8 cellular contexts compared by ENCODE assay signal in genomic region chr17:7034955-7035590, GRCh38. TPM values are rescaled to one million over a fixed set of nuclear protein-coding genes. Genes with fewer than 3 reads are reported as not detected.
DNase-seq lines count a peak whose midpoint lies in the region; ATAC-seq and TF ChIP-seq lines count a peak whose summit lies in the region.

No MANE protein-coding gene starts in this region.

- peaks cover 0 to 1% (median 0%) of the 10 kb centered on the region in 11 donors for H3K9me3 Mint-ChIP-seq in naive thymus-derived CD4-positive, alpha-beta T cell

- intact Hi-C loops in Panc1 (cut with micrococcal nuclease; ENCODE audit: unreplicated experiment) = no loop called here
- intact Hi-C loops in naive thymus-derived CD4-positive, alpha-beta T cell (cut with micrococcal nuclease) = loop anchor here (1.0 to 5.0 kb wide), 7 partner anchors 11 to 652 kb away; partner anchors contain the start of genes BCL6B (in 2 of the 2), EIF5A (in 2 of the 2), GABARAP (in 1 of the 2) and POLR2A (in 1 of the 2)

- H3K4me3 ChIP-seq in AG09309 (ENCODE audit: control insufficient read depth, low read depth, low read length) = peak overlapping the region; percentile 94
- peak overlapping the region; percentile 61 to 87 for H3K4me3 ChIP-seq in Panc1 (ENCODE audit: low read depth in 2 of 2, low read length in 2 of 2)
- H3K4me3 ChIP-seq in effector memory CD4-positive, alpha-beta T cell (ENCODE audit: insufficient read depth, low read depth, low read length, poor library complexity, severe bottlenecking) = peak overlapping the region; percentile 73
- peak overlapping the region; percentile 67 for H3K4me3 ChIP-seq in naive thymus-derived CD4-positive, alpha-beta T cell (ENCODE audit: low read length)

- peaks cover 0 to 8% (median 0%) of the 10 kb centered on the region in 5 donors for H3K36me3 Mint-ChIP-seq in naive thymus-derived CD4-positive, alpha-beta T cell

- H3K9me3 ChIP-seq in Panc1 (ENCODE audit: control insufficient read depth, insufficient read depth, low read depth, low read length) = no peaks in the 10 kb centered on the region
- no peaks in the 10 kb centered on the region for H3K9me3 ChIP-seq in effector memory CD4-positive, alpha-beta T cell (ENCODE audit: control insufficient read depth, low read length)
- H3K9me3 ChIP-seq in naive thymus-derived CD4-positive, alpha-beta T cell (ENCODE audit: control insufficient read depth in 2 of 3, low read length in 3 of 3) = no peaks in the 10 kb centered on the region

- no peaks in the 10 kb centered on the region for H3K27me3 ChIP-seq in Panc1 (ENCODE audit: control insufficient read depth, insufficient read depth, low read length)
- H3K27me3 ChIP-seq in effector memory CD4-positive, alpha-beta T cell (replicated peaks; ENCODE audit: control insufficient read depth, insufficient read depth, low read length, poor library complexity, severe bottlenecking) = no peaks in the 10 kb centered on the region
- no peaks in the 10 kb centered on the region for H3K27me3 ChIP-seq in naive thymus-derived CD4-positive, alpha-beta T cell (ENCODE audit: control insufficient read depth in 2 of 2, insufficient read depth in 2 of 2, low read length in 2 of 2)

- POLR2A ChIA-PET in Panc1 (lab: Charles Lee) = interaction anchor here (0.5 to 0.6 kb wide), 2 partner anchors 142 to 1789 kb away, joined by 3 read pairs; no protein-coding TSS in a partner anchor
- POLR2A ChIA-PET in naive thymus-derived CD4-positive, alpha-beta T cell (lab: Charles Lee) = interaction anchor here (0.6 to 2.2 kb wide), 20 partner anchors 8 to 800 kb away, joined by 3 to 50 read pairs (median 5); partner anchors contain the start of genes BCL6B, GABARAP, MPDU1 and NEURL4

- TF ChIP-seq CTCF in AG09309 (IDR thresholded peaks at IDR 0.05; ENCODE audit: control insufficient read depth, insufficient read depth, low read depth, low read length, missing control alignments) (no peak), Panc1 (IDR thresholded peaks at IDR 0.05) (no peak), GM10266 (IDR thresholded peaks at IDR 0.05; ENCODE audit: control insufficient read depth, insufficient read depth, low read depth, missing control alignments) (no peak)

- ATAC-seq in GM21528 (IDR thresholded peaks at IDR 0.05; ENCODE audit: low FRiP score, unreplicated experiment) = peak; percentile 19
- no peak for ATAC-seq in Panc1
- ATAC-seq in naive thymus-derived CD4-positive, alpha-beta T cell = peak; percentile 41

- H3K4me1 Mint-ChIP-seq in naive thymus-derived CD4-positive, alpha-beta T cell = peaks cover 46 to 83% (median 63%) of the 10 kb centered on the region in 7 donors

- CTCF ChIA-PET in Panc1 (lab: Charles Lee) = interaction anchor here (0.6 kb wide), 1 partner anchor 260 kb away, joined by 3 read pairs; no protein-coding TSS in a partner anchor
- CTCF ChIA-PET in naive thymus-derived CD4-positive, alpha-beta T cell (lab: Charles Lee) = interaction anchor here (0.6 to 3.7 kb wide), 9 partner anchors 11 to 1781 kb away, joined by 3 to 33 read pairs (median 4); partner anchors contain the start of gene SLC2A4

- BruUV-seq in Panc1 (replicated peaks; lab: Mats Ljungman, UMichigan) = TSS peak; percentile 98

- H3K27ac Mint-ChIP-seq in naive thymus-derived CD4-positive, alpha-beta T cell = peak overlapping the region; percentile 96 to 99 (median 98)

- H3K27ac ChIP-seq in Panc1 (ENCODE audit: low read length) = peak overlapping the region; percentile 97
- H3K27ac ChIP-seq in effector memory CD4-positive, alpha-beta T cell (ENCODE audit: insufficient read depth, low read length, poor library complexity, severe bottlenecking) = peak overlapping the region; percentile 93
- peak overlapping the region; percentile 94 for H3K27ac ChIP-seq in naive thymus-derived CD4-positive, alpha-beta T cell (ENCODE audit: low read depth, low read length)

- peaks cover 6% of the 10 kb centered on the region; the same call in 1 of the 2 replicates for H3K4me1 ChIP-seq in Panc1 (ENCODE audit: control insufficient read depth, insufficient read depth, low read length)
- peaks cover 34% of the 10 kb centered on the region for H3K4me1 ChIP-seq in effector memory CD4-positive, alpha-beta T cell (ENCODE audit: control insufficient read depth, insufficient read depth, low read length, poor library complexity, severe bottlenecking)
- H3K4me1 ChIP-seq in naive thymus-derived CD4-positive, alpha-beta T cell (ENCODE audit: control insufficient read depth in 2 of 2, insufficient read depth in 2 of 2, low read length in 2 of 2) = peaks cover 33 to 39% of the 10 kb centered on the region in 2 donors

- H3K4me3 Mint-ChIP-seq in naive thymus-derived CD4-positive, alpha-beta T cell = peak overlapping the region; percentile 89 to 95 (median 93)

- DNase-seq in AG09309 (ENCODE audit: low read depth) (no peak), Panc1 (ENCODE audit: low read depth, low spot score) (no peak), hepatic stellate cell (ENCODE audit: low spot score) (no peak), GM10266 (ENCODE audit: extremely low spot score) (no peak), kidney tubule cell (ENCODE audit: low spot score) (no peak)
- no peak for DNase-seq in effector memory CD4-positive, alpha-beta T cell
- peak in 5 of 9 donors; percentile 47 to 60 (median 51) for DNase-seq in naive thymus-derived CD4-positive, alpha-beta T cell

- no peaks in the 10 kb centered on the region for H3K27me3 Mint-ChIP-seq in naive thymus-derived CD4-positive, alpha-beta T cell

- no peaks in the 10 kb centered on the region for H3K36me3 ChIP-seq in Panc1 (ENCODE audit: control insufficient read depth, insufficient read depth, low read length)
- no peaks in the 10 kb centered on the region for H3K36me3 ChIP-seq in effector memory CD4-positive, alpha-beta T cell (ENCODE audit: control insufficient read depth, insufficient read depth, low read length)
- H3K36me3 ChIP-seq in naive thymus-derived CD4-positive, alpha-beta T cell (ENCODE audit: control insufficient read depth in 2 of 3, insufficient read depth in 3 of 3, low read length in 3 of 3) = no peaks in the 10 kb centered on the region

- in situ Hi-C loops in Panc1 (cut with HindIII; ENCODE audit: low pct_unique_long_range_greater_than_20kb, low sequenced_read_pairs) = no loop called here

RNA-seq across cellular contexts. Expression of gene SLC16A13, which starts 0.7 kb away (rescaled TPM):
- total RNA-seq in Panc1 (2021; ENCODE audit: unreplicated experiment) = 13.1 TPM
- 10.7 TPM for polyA plus RNA-seq in Panc1 (2012; ENCODE audit: insufficient read length)
- 10 to 100 TPM in 3 of 5 experiments, 1 to 10 TPM in 2; 3.4 to 20.9 (median 15.0) TPM for total RNA-seq in naive thymus-derived CD4-positive, alpha-beta T cell
- polyA plus RNA-seq in naive thymus-derived CD4-positive, alpha-beta T cell = 1 to 10 TPM; 1.8 to 3.5 TPM

RNA-seq across cellular contexts. Expression of gene SLC16A11, which starts 8.8 kb away (rescaled TPM):
- not detected for total RNA-seq in Panc1 (2021; ENCODE audit: unreplicated experiment)
- 0.62 TPM for polyA plus RNA-seq in Panc1 (2012; ENCODE audit: insufficient read length)
- 1 to 10 TPM in 3 of 5 experiments, under 1 TPM in 2; 0.24 to 1.7 (median 1.4) TPM for total RNA-seq in naive thymus-derived CD4-positive, alpha-beta T cell
- polyA plus RNA-seq in naive thymus-derived CD4-positive, alpha-beta T cell = 1 to 10 TPM; 1.1 TPM

RNA-seq across cellular contexts. Expression of gene BCL6B, which starts 12.2 kb away (rescaled TPM):
- 0.18 TPM for total RNA-seq in Panc1 (2021; ENCODE audit: unreplicated experiment)
- polyA plus RNA-seq in Panc1 (2012; ENCODE audit: insufficient read length) = 0.18 TPM
- under 1 TPM in 1 of 5 experiments, not detected in 4; 0.70 TPM for total RNA-seq in naive thymus-derived CD4-positive, alpha-beta T cell
- polyA plus RNA-seq in naive thymus-derived CD4-positive, alpha-beta T cell = not detected

RNA-seq across cellular contexts. Expression of gene RNASEK, which starts 22.6 kb away (rescaled TPM):
- total RNA-seq in Panc1 (2021; ENCODE audit: unreplicated experiment) = 196 TPM
- 255 TPM for polyA plus RNA-seq in Panc1 (2012; ENCODE audit: insufficient read length)
- 100 to 1,000 TPM; 107 to 184 (median 140) TPM for total RNA-seq in naive thymus-derived CD4-positive, alpha-beta T cell
- polyA plus RNA-seq in naive thymus-derived CD4-positive, alpha-beta T cell = 100 to 1,000 TPM; 539 to 628 TPM

RNA-seq across cellular contexts. Expression of gene ALOX12, which starts 39.2 kb away (rescaled TPM):
- not detected for total RNA-seq in Panc1 (2021; ENCODE audit: unreplicated experiment)
- 1.4 TPM for polyA plus RNA-seq in Panc1 (2012; ENCODE audit: insufficient read length)
- total RNA-seq in naive thymus-derived CD4-positive, alpha-beta T cell = 1 to 10 TPM in 1 of 5 experiments, not detected in 4; 1.0 TPM
- under 1 TPM; 0.08 to 0.48 TPM for polyA plus RNA-seq in naive thymus-derived CD4-positive, alpha-beta T cell

Comparison
In these comparisons a context has a peak if more than half of its experiments do, and no peak if none do; other contexts are left out.
1. DNase-seq: peak in naive thymus-derived CD4-positive, alpha-beta T cell (5 of 9); none in AG09309 (single experiment), Panc1 (single experiment), effector memory CD4-positive, alpha-beta T cell (0 of 3), hepatic stellate cell (single experiment), GM10266 (single experiment) and kidney tubule cell (single experiment).
2. Peak in every context shown above with its lines, with median percentiles within 50 percentile points of each other: H3K4me3 ChIP-seq and H3K27ac ChIP-seq.